ENCODE assay signal across 10 cellular contexts in genomic region chr10:90930971-90931841, GRCh38. TPM values are rescaled to one million over a fixed set of nuclear protein-coding genes. Genes with fewer than 3 reads are reported as not detected.
A peak's percentile ranks its signal among the peaks of the same experiment; 100 is the strongest.
DNase-seq lines count a peak whose midpoint lies in the region; ATAC-seq and TF ChIP-seq lines count a peak whose summit lies in the region.
"Had no signal": no experiment of that assay in that cellular context is flagged by ENCODE, and none has a peak within 500 bp of the region (broad histone marks: within the 10 kb centered on the region; RNA-seq: fewer than 3 reads in every experiment).

No MANE protein-coding gene starts in this region.

- ATAC-seq in esophagus mucosa (peak; percentile 28), HG02884 (IDR thresholded peaks at IDR 0.05; ENCODE audit: unreplicated experiment) (no peak)
- no peak for ATAC-seq in naive thymus-derived CD8-positive, alpha-beta T cell

- H3K27me3 Mint-ChIP-seq in mesothelial cell of epicardium (ENCODE audit: low read depth), result no peaks in the 10 kb centered on the region
- H3K27me3 Mint-ChIP-seq in activated CD4-positive, alpha-beta T cell treated with anti-CD3 and anti-CD28 coated beads, Interleukin-2, amount 10 ng/mL, durations not matched to agents 24 days and 14 days, result peaks cover 36% of the 10 kb centered on the region
- peaks cover 11 to 24% (median 15%) of the 10 kb centered on the region in 5 donors for H3K27me3 Mint-ChIP-seq in naive thymus-derived CD8-positive, alpha-beta T cell

- H3K4me3 Mint-ChIP-seq in mesothelial cell of epicardium, result no peak overlapping the region
- H3K4me3 Mint-ChIP-seq in activated CD4-positive, alpha-beta T cell treated with anti-CD3 and anti-CD28 coated beads, Interleukin-2, amount 10 ng/mL, durations not matched to agents 24 days and 14 days, result no peak overlapping the region
- no peak overlapping the region for H3K4me3 Mint-ChIP-seq in naive thymus-derived CD8-positive, alpha-beta T cell

- peak overlapping the region; percentile 96 for H3K27ac Mint-ChIP-seq in mesothelial cell of epicardium
- no peak overlapping the region for H3K27ac Mint-ChIP-seq in activated CD4-positive, alpha-beta T cell treated with anti-CD3 and anti-CD28 coated beads, Interleukin-2, amount 10 ng/mL, durations not matched to agents 24 days and 14 days
- H3K27ac Mint-ChIP-seq in naive thymus-derived CD8-positive, alpha-beta T cell, result no peak overlapping the region

- H3K36me3 Mint-ChIP-seq in mesothelial cell of epicardium, result no peaks in the 10 kb centered on the region
- H3K36me3 Mint-ChIP-seq in activated CD4-positive, alpha-beta T cell treated with anti-CD3 and anti-CD28 coated beads, Interleukin-2, amount 10 ng/mL, durations not matched to agents 24 days and 14 days (ENCODE audit: low read depth), result no peaks in the 10 kb centered on the region
- H3K36me3 Mint-ChIP-seq in naive thymus-derived CD8-positive, alpha-beta T cell, result no peaks in the 10 kb centered on the region

- peak overlapping the region; percentile 89 for H3K27ac ChIP-seq in AG04450 (ENCODE audit: low read depth, low read length)
- H3K27ac ChIP-seq: WERI-Rb-1 had no signal

- CTCF ChIA-PET in AG04450 (lab: Charles Lee), result interaction anchor here (0.7 to 2.7 kb wide), 3 partner anchors 12 to 74 kb away, joined by 3 to 15 read pairs (median 5); no protein-coding TSS in a partner anchor

- peaks cover 44% of the 10 kb centered on the region for H3K4me1 Mint-ChIP-seq in mesothelial cell of epicardium
- H3K4me1 Mint-ChIP-seq in activated CD4-positive, alpha-beta T cell treated with anti-CD3 and anti-CD28 coated beads, Interleukin-2, amount 10 ng/mL, durations not matched to agents 24 days and 14 days, result peaks cover 7% of the 10 kb centered on the region
- peaks cover 0 to 6% (median under 1%) of the 10 kb centered on the region in 4 donors for H3K4me1 Mint-ChIP-seq in naive thymus-derived CD8-positive, alpha-beta T cell

- DNase-seq in AG04450 (ENCODE audit: low read depth, low spot score) (peak; percentile 55), MV-4-11 (lab: John Stamatoyannopoulos, UW) (peak; percentile 71), mesothelial cell of epicardium (ENCODE audit: low spot score in 2 of 2, unreplicated experiment in 2 of 2) (peak; percentile 30 to 65), GF-D8 (lab: John Stamatoyannopoulos, UW) (no peak)
- no peak for DNase-seq in activated CD4-positive, alpha-beta T cell treated with anti-CD3 and anti-CD28 coated beads, Interleukin-2, amount 10 ng/mL, durations not matched to agents 24 days and 14 days
- DNase-seq in naive thymus-derived CD8-positive, alpha-beta T cell, result no peak
- DNase-seq: DMS153, WERI-Rb-1 had no signal

- intact Hi-C loops in activated CD4-positive, alpha-beta T cell treated with anti-CD3 and anti-CD28 coated beads, Interleukin-2, amount 10 ng/mL, durations not matched to agents 24 days and 14 days (cut with micrococcal nuclease), result no loop called here

- TF ChIP-seq CTCF in AG04450 (IDR thresholded peaks at IDR 0.05; ENCODE audit: low read depth, low read length) (no peak), mesothelial cell of epicardium (IDR thresholded peaks at IDR 0.05; ENCODE audit: unreplicated experiment) (no peak)

- no peak overlapping the region for H3K4me3 ChIP-seq in AG04450 (ENCODE audit: low read depth, low read length)

- H3K9me3 ChIP-seq in AG04450 (ENCODE audit: control insufficient read depth, insufficient read depth, low read length), result no peaks in the 10 kb centered on the region

- no peaks in the 10 kb centered on the region for H3K9me3 Mint-ChIP-seq in mesothelial cell of epicardium
- H3K9me3 Mint-ChIP-seq in activated CD4-positive, alpha-beta T cell treated with anti-CD3 and anti-CD28 coated beads, Interleukin-2, amount 10 ng/mL, durations not matched to agents 24 days and 14 days, result no peaks in the 10 kb centered on the region
- H3K9me3 Mint-ChIP-seq in naive thymus-derived CD8-positive, alpha-beta T cell, result no peaks in the 10 kb centered on the region

- POLR2A ChIA-PET in AG04450 (lab: Yijun Ruan, JAX), result interaction anchor here (1.5 to 2.7 kb wide), 3 partner anchors 10 to 38 kb away, joined by 4 to 15 read pairs (median 12); partner anchors contain the start of gene ANKRD1
- POLR2A ChIA-PET in naive thymus-derived CD8-positive, alpha-beta T cell (lab: Charles Lee), result no interaction called here

- no peaks in the 10 kb centered on the region for H3K27me3 ChIP-seq in AG04450 (ENCODE audit: control insufficient read depth, insufficient read depth, low read length)

RNA-seq across cellular contexts. Expression of gene ANKRD1, which starts 10.3 kb away (rescaled TPM):
- 0.50 and 0.53 TPM in 2 replicates for polyA plus RNA-seq in AG04450 (2011; rRNA removed)
- 0.22 and 0.51 TPM in 2 replicates for polyA minus RNA-seq in AG04450 (2011; rRNA and poly(A)+ RNA removed)
- 0.24 TPM for total RNA-seq in esophagus mucosa
- 5.1 to 5.2 TPM (median 5.2 TPM) in 3 replicates for total RNA-seq in mesothelial cell of epicardium
- not detected in 2 replicates for total RNA-seq in activated CD4-positive, alpha-beta T cell treated with anti-CD3 and anti-CD28 coated beads, Interleukin-2, amount 10 ng/mL, durations not matched to agents 24 days and 14 days
- total RNA-seq in naive thymus-derived CD8-positive, alpha-beta T cell, result not detected
- polyA plus RNA-seq in naive thymus-derived CD8-positive, alpha-beta T cell, result not detected

RNA-seq across cellular contexts. Expression of gene RPP30, which starts 59.4 kb away (rescaled TPM):
- 41.8 and 43.7 TPM in 2 replicates for polyA plus RNA-seq in AG04450 (2011; rRNA removed)
- 18.2 and 24.6 TPM in 2 replicates for polyA minus RNA-seq in AG04450 (2011; rRNA and poly(A)+ RNA removed)
- total RNA-seq in esophagus mucosa, result 27.5 TPM
- total RNA-seq in mesothelial cell of epicardium, result 35.4 to 41.9 TPM (median 39.1 TPM) in 3 replicates
- total RNA-seq in activated CD4-positive, alpha-beta T cell treated with anti-CD3 and anti-CD28 coated beads, Interleukin-2, amount 10 ng/mL, durations not matched to agents 24 days and 14 days, result 86.4 and 86.9 TPM in 2 replicates
- 10 to 100 TPM; 35.4 to 35.6 TPM for total RNA-seq in naive thymus-derived CD8-positive, alpha-beta T cell
- 10 to 100 TPM; 36.7 to 48.2 (median 37.7) TPM for polyA plus RNA-seq in naive thymus-derived CD8-positive, alpha-beta T cell

Comparison
In these comparisons a context has a peak if more than half of its experiments do, and no peak if none do; other contexts are left out.
1. DNase-seq: peak in AG04450 (single experiment), MV-4-11 (single experiment) and mesothelial cell of epicardium (2 of 2); none in activated CD4-positive, alpha-beta T cell treated with anti-CD3 and anti-CD28 coated beads, Interleukin-2, amount 10 ng/mL, durations not matched to agents 24 days and 14 days (single experiment), GF-D8 (single experiment) and naive thymus-derived CD8-positive, alpha-beta T cell (0 of 10).